1 cellular context compared by ENCODE assay signal in the genomic region with DNA sequence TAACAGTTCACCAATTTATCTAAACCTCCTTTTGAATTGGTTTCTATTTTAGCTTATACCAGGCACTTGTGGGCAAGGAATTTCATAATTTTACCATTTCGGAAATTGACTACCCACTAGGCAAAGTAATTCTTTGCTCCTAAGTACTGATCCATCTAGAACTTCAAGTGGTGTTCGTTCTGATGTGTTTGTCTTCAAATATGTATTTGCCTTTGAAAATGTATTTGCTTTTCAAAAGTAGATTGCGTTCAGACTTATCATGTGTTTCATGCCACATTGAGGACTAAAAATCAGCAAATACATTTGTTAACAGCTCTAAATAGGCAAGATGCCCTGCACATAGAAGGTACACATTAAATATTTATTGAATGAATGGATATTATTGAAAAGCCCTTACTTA.
TF ChIP-seq lines count a peak whose summit lies in the region.

No MANE protein-coding gene starts in this region.

TF ChIP-seq in IMR-90, 13 proteins besides CTCF, POLR2A, EP300 and RAD21:
- TF ChIP-seq MAZ (IDR thresholded peaks at IDR 0.05; ENCODE audit: borderline replicate concordance, low read depth, low read length): no peak
- no peak for TF ChIP-seq SMC3 (IDR thresholded peaks at IDR 0.05; ENCODE audit: low read depth, low read length)
- no peak for TF ChIP-seq RFX5 (IDR thresholded peaks at IDR 0.05; ENCODE audit: low read depth, low read length)
- no peak for TF ChIP-seq MAFK (IDR thresholded peaks at IDR 0.05; ENCODE audit: low read depth, low read length)
- TF ChIP-seq RCOR1 (IDR thresholded peaks at IDR 0.05; ENCODE audit: insufficient replicate concordance, low read length): no peak
- TF ChIP-seq, protein P1, sequence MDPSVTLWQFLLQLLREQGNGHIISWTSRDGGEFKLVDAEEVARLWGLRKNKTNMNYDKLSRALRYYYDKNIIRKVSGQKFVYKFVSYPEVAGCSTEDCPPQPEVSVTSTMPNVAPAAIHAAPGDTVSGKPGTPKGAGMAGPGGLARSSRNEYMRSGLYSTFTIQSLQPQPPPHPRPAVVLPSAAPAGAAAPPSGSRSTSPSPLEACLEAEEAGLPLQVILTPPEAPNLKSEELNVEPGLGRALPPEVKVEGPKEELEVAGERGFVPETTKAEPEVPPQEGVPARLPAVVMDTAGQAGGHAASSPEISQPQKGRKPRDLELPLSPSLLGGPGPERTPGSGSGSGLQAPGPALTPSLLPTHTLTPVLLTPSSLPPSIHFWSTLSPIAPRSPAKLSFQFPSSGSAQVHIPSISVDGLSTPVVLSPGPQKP (IDR thresholded peaks at IDR 0.05; ENCODE audit: borderline replicate concordance, low read depth, low read length): no peak
- TF ChIP-seq FOS (IDR thresholded peaks at IDR 0.05; ENCODE audit: low read depth, low read length): no peak
- TF ChIP-seq BHLHE40 (IDR thresholded peaks at IDR 0.05; ENCODE audit: low read depth, low read length): no peak
- TF ChIP-seq CHD1 (IDR thresholded peaks at IDR 0.05; ENCODE audit: low read depth, low read length): no peak
- no peak for TF ChIP-seq NFE2L2 (IDR thresholded peaks at IDR 0.05; ENCODE audit: low read depth, low read length)
- TF ChIP-seq MXI1 (IDR thresholded peaks at IDR 0.05; ENCODE audit: borderline replicate concordance, low read depth, low read length): no peak
- TF ChIP-seq CEBPB (IDR thresholded peaks at IDR 0.05; ENCODE audit: low read depth, low read length): no peak
- TF ChIP-seq, protein P2, sequence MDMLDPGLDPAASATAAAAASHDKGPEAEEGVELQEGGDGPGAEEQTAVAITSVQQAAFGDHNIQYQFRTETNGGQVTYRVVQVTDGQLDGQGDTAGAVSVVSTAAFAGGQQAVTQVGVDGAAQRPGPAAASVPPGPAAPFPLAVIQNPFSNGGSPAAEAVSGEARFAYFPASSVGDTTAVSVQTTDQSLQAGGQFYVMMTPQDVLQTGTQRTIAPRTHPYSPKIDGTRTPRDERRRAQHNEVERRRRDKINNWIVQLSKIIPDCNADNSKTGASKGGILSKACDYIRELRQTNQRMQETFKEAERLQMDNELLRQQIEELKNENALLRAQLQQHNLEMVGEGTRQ (IDR thresholded peaks at IDR 0.05; ENCODE audit: low read depth, low read length): no peak
